In genomic region chr2:165428996-165429395, GRCh38 we compare ENCODE assay signal across 30 cellular contexts. TPM values are rescaled to one million over a fixed set of nuclear protein-coding genes. Genes with fewer than 3 reads are reported as not detected.
"Had no signal": no experiment of that assay in that cellular context is flagged by ENCODE, and none has a peak within 500 bp of the region (broad histone marks: within the 10 kb centered on the region; RNA-seq: fewer than 3 reads in every experiment).

No MANE protein-coding gene starts in this region.

- H3K27me3 Mint-ChIP-seq: activated CD4-positive, alpha-beta T cell treated with anti-CD3 and anti-CD28 coated beads, Interleukin-2, amount 10 ng/mL, durations not matched to agents 7 days and 5 days; activated CD8-positive, alpha-beta memory T cell treated with anti-CD3 and anti-CD28 coated beads, Interleukin-2, amount 10 ng/mL, durations not matched to agents 7 days and 5 days; activated CD8-positive, alpha-beta T cell treated with anti-CD3 and anti-CD28 coated beads for 36 hours; activated naive CD4-positive, alpha-beta T cell treated with anti-CD3 and anti-CD28 coated beads, Interleukin-2, amount 10 ng/mL, durations not matched to agents 7 days and 5 days; brain had no signal

- H3K36me3 Mint-ChIP-seq: activated CD8-positive, alpha-beta memory T cell treated with anti-CD3 and anti-CD28 coated beads, Interleukin-2, amount 10 ng/mL, durations not matched to agents 7 days and 5 days; activated naive CD4-positive, alpha-beta T cell treated with anti-CD3 and anti-CD28 coated beads, Interleukin-2, amount 10 ng/mL, durations not matched to agents 7 days and 5 days; brain; memory B cell; stimulated activated effector memory CD8-positive, alpha-beta T cell treated with anti-CD3 and anti-CD28 coated beads, Interleukin-12 subunit alpha, Interleukin-12 subunit beta, amount 100 ng/mL, for 72 hours had no signal

- H3K27me3 ChIP-seq: gastroesophageal sphincter, neutrophil, pancreas, suprapubic skin, tibial nerve, uterus had no signal

- H3K4me1 ChIP-seq: gastroesophageal sphincter, pancreas, psoas muscle, suprapubic skin, tibial nerve, uterus had no signal

- H3K9me3 Mint-ChIP-seq: activated CD4-positive, alpha-beta T cell treated with anti-CD3 and anti-CD28 coated beads, Interleukin-2, amount 10 ng/mL, durations not matched to agents 7 days and 5 days; activated CD8-positive, alpha-beta T cell treated with anti-CD3 and anti-CD28 coated beads for 36 hours; activated naive CD4-positive, alpha-beta T cell treated with anti-CD3 and anti-CD28 coated beads, Interleukin-2, amount 10 ng/mL, durations not matched to agents 7 days and 5 days; memory B cell; nephron; stimulated activated effector memory CD8-positive, alpha-beta T cell treated with anti-CD3 and anti-CD28 coated beads, Interleukin-12 subunit alpha, Interleukin-12 subunit beta, amount 100 ng/mL, for 72 hours had no signal

- H3K4me3 ChIP-seq: gastroesophageal sphincter, pancreas, psoas muscle, suprapubic skin, tibial nerve, uterus had no signal

- H3K4me1 Mint-ChIP-seq: activated CD4-positive, alpha-beta T cell treated with anti-CD3 and anti-CD28 coated beads, Interleukin-2, amount 10 ng/mL, durations not matched to agents 7 days and 5 days; activated CD8-positive, alpha-beta memory T cell treated with anti-CD3 and anti-CD28 coated beads, Interleukin-2, amount 10 ng/mL, durations not matched to agents 7 days and 5 days; activated naive CD4-positive, alpha-beta T cell treated with anti-CD3 and anti-CD28 coated beads, Interleukin-2, amount 10 ng/mL, durations not matched to agents 7 days and 5 days; memory B cell; nephron; stimulated activated effector memory CD8-positive, alpha-beta T cell treated with anti-CD3 and anti-CD28 coated beads, Interleukin-12 subunit alpha, Interleukin-12 subunit beta, amount 100 ng/mL, for 72 hours; stimulated activated naive CD8-positive, alpha-beta T cell treated with anti-CD3 and anti-CD28 coated beads, Interleukin-15, amount 100 ng/mL, for 72 hours had no signal

- H3K4me3 Mint-ChIP-seq: activated CD4-positive, alpha-beta T cell treated with anti-CD3 and anti-CD28 coated beads, Interleukin-2, amount 10 ng/mL, durations not matched to agents 7 days and 5 days; activated CD8-positive, alpha-beta memory T cell treated with anti-CD3 and anti-CD28 coated beads, Interleukin-2, amount 10 ng/mL, durations not matched to agents 7 days and 5 days; activated CD8-positive, alpha-beta T cell treated with anti-CD3 and anti-CD28 coated beads for 36 hours; activated naive CD4-positive, alpha-beta T cell treated with anti-CD3 and anti-CD28 coated beads, Interleukin-2, amount 10 ng/mL, durations not matched to agents 7 days and 5 days; brain; memory B cell; nephron; stimulated activated effector memory CD8-positive, alpha-beta T cell treated with anti-CD3 and anti-CD28 coated beads, Interleukin-12 subunit alpha, Interleukin-12 subunit beta, amount 100 ng/mL, for 72 hours; stimulated activated naive CD8-positive, alpha-beta T cell treated with anti-CD3 and anti-CD28 coated beads, Interleukin-15, amount 100 ng/mL, for 72 hours had no signal

- H3K36me3 ChIP-seq: gastroesophageal sphincter, neutrophil, pancreas, suprapubic skin, tibial nerve, uterus, WERI-Rb-1 had no signal

- H3K27ac Mint-ChIP-seq: activated CD4-positive, alpha-beta T cell treated with anti-CD3 and anti-CD28 coated beads, Interleukin-2, amount 10 ng/mL, durations not matched to agents 7 days and 5 days; activated CD8-positive, alpha-beta memory T cell treated with anti-CD3 and anti-CD28 coated beads, Interleukin-2, amount 10 ng/mL, durations not matched to agents 7 days and 5 days; activated CD8-positive, alpha-beta T cell treated with anti-CD3 and anti-CD28 coated beads for 36 hours; activated naive CD4-positive, alpha-beta T cell treated with anti-CD3 and anti-CD28 coated beads, Interleukin-2, amount 10 ng/mL, durations not matched to agents 7 days and 5 days; memory B cell; nephron; stimulated activated effector memory CD8-positive, alpha-beta T cell treated with anti-CD3 and anti-CD28 coated beads, Interleukin-12 subunit alpha, Interleukin-12 subunit beta, amount 100 ng/mL, for 72 hours; stimulated activated naive CD8-positive, alpha-beta T cell treated with anti-CD3 and anti-CD28 coated beads, Interleukin-15, amount 100 ng/mL, for 72 hours had no signal

- H3K9me3 ChIP-seq: gastroesophageal sphincter, neutrophil, pancreas, psoas muscle, suprapubic skin, tibial nerve, uterus had no signal

- H3K27ac ChIP-seq: gastroesophageal sphincter, neutrophil, pancreas, psoas muscle, suprapubic skin, tibial nerve, uterus, WERI-Rb-1 had no signal

- DNase-seq: activated CD4-positive, alpha-beta T cell treated with anti-CD3 and anti-CD28 coated beads, Interleukin-2, amount 10 ng/mL, durations not matched to agents 7 days and 5 days; activated CD4-positive, CD25-positive, alpha-beta regulatory T cell treated with anti-CD3 and anti-CD28 coated beads, Interleukin-2, amount 50 U/mL, for 72 hours; activated CD8-positive, alpha-beta memory T cell treated with anti-CD3 and anti-CD28 coated beads, Interleukin-2, amount 10 ng/mL, durations not matched to agents 7 days and 5 days; activated CD8-positive, alpha-beta T cell treated with anti-CD3 and anti-CD28 coated beads for 36 hours; activated effector memory CD4-positive, alpha-beta T cell treated with anti-CD3 and anti-CD28 coated beads, Interleukin-2, amount 50 U/mL, for 16 hours; activated naive CD4-positive, alpha-beta T cell treated with anti-CD3 and anti-CD28 coated beads, Interleukin-2, amount 10 ng/mL, durations not matched to agents 7 days and 5 days; activated T-cell treated with anti-CD3 and anti-CD28 coated beads for 4 hours; anterior cingulate cortex; dermis blood vessel endothelial cell; effector CD8-positive, alpha-beta T cell; erythroblast; head of caudate nucleus; hypothalamus; left colon; pancreas; psoas muscle; right cardiac atrium; stimulated activated CD4-positive, alpha-beta T cell treated with anti-CD3 and anti-CD28 coated beads, Interleukin-2, amount 100 ng/mL, for 24 hours; stimulated activated naive CD8-positive, alpha-beta T cell treated with anti-CD3 and anti-CD28 coated beads, Interleukin-15, amount 100 ng/mL, for 72 hours; T-helper 2 cell; uterus; WERI-Rb-1 had no signal

RNA-seq across cellular contexts. Expression of gene CSRNP3, which starts 40.5 kb away (rescaled TPM):
- total RNA-seq: activated CD4-positive, alpha-beta T cell treated with anti-CD3 and anti-CD28 coated beads, Interleukin-2, amount 10 ng/mL, durations not matched to agents 7 days and 5 days; activated CD8-positive, alpha-beta memory T cell treated with anti-CD3 and anti-CD28 coated beads, Interleukin-2, amount 10 ng/mL, durations not matched to agents 7 days and 5 days; activated CD8-positive, alpha-beta T cell treated with anti-CD3 and anti-CD28 coated beads for 36 hours had no signal
